ENCODE assay signal across 9 cellular contexts in genomic region chr1:158181577-158181922, GRCh38. TPM values are rescaled to one million over a fixed set of nuclear protein-coding genes. Genes with fewer than 3 reads are reported as not detected.
DNase-seq lines count a peak whose midpoint lies in the region; ATAC-seq and TF ChIP-seq lines count a peak whose summit lies in the region.
"Had no signal": no experiment of that assay in that cellular context is flagged by ENCODE, and none has a peak within 500 bp of the region (broad histone marks: within the 10 kb centered on the region; RNA-seq: fewer than 3 reads in every experiment).

No MANE protein-coding gene starts in this region.

- H3K27ac ChIP-seq in IMR-90 (ENCODE audit: insufficient read depth, low read length) (no peak overlapping the region), smooth muscle cell (ENCODE audit: low read depth) (no peak overlapping the region), body of pancreas (no peak overlapping the region)

- CTCF ChIA-PET in IMR-90 (lab: Yijun Ruan, JAX) (no interaction called here), Caco-2 (lab: Charles Lee) (no interaction called here)

- TF ChIP-seq RAD21 in IMR-90 (IDR thresholded peaks at IDR 0.05; ENCODE audit: low read length): no peak

- H4K8ac ChIP-seq in IMR-90 (ENCODE audit: low read depth in 2 of 2, low read length in 2 of 2): no peak overlapping the region

- H3K9me3 ChIP-seq in IMR-90 (ENCODE audit: control insufficient read depth, insufficient read depth, low read length): no peaks in the 10 kb centered on the region
- no peaks in the 10 kb centered on the region for H3K9me3 ChIP-seq in smooth muscle cell (replicated peaks; ENCODE audit: low read depth)
- H3K9me3 ChIP-seq in Caco-2: no peaks in the 10 kb centered on the region
- H3K9me3 ChIP-seq in body of pancreas: no peaks in the 10 kb centered on the region

- H3K36me3 ChIP-seq in IMR-90 (ENCODE audit: control insufficient read depth, insufficient read depth, low read length) (no peaks in the 10 kb centered on the region), smooth muscle cell (ENCODE audit: low read depth) (no peaks in the 10 kb centered on the region), Caco-2 (ENCODE audit: control insufficient read depth, insufficient read depth, low read length) (no peaks in the 10 kb centered on the region), body of pancreas (replicated peaks in 1 of 2; ENCODE audit: insufficient read depth in 1 of 2, low read depth in 2 of 2) (no peaks in the 10 kb centered on the region)

- H3K4me3 ChIP-seq in IMR-90 (ENCODE audit: insufficient read depth, low read depth, low read length) (peak overlapping the region; percentile 28), smooth muscle cell (peak overlapping the region; percentile 61), Caco-2 (ENCODE audit: low read depth, low read length) (no peak overlapping the region), body of pancreas (peak overlapping the region in 1 of 2 donors; percentile 30)

- no peak overlapping the region for H4K91ac ChIP-seq in IMR-90 (ENCODE audit: insufficient read depth, low read depth, low read length)

- no peak overlapping the region for H2AK9ac ChIP-seq in IMR-90 (replicated peaks; ENCODE audit: low read depth, low read length, poor library complexity)

- peaks cover 13% of the 10 kb centered on the region for H3K4me1 Mint-ChIP-seq in activated naive CD8-positive, alpha-beta T cell (ENCODE audit: low read depth)
- H3K4me1 Mint-ChIP-seq in immature natural killer cell (peaks cover 10 to 15% of the 10 kb centered on the region in 2 donors), Caco-2 (ENCODE audit: low read depth, unreplicated experiment) (no peaks in the 10 kb centered on the region)

- WGBS in IMR-90 (ENCODE audit: extremely low coverage in 2 of 2, insufficient read length in 1 of 2), 2 experiments: 29% methylated on average over 6 of the region's 13 CpGs; no CpG with 5 or more reads in 1 of the 2 experiments
- WGBS in smooth muscle cell (ENCODE audit: low lambda C conversion rate): 16% methylated on average over 13 of the region's 13 CpGs
- 10 to 12% methylated on average over 11 to 13 of the region's 13 CpGs for WGBS in body of pancreas, 2 donors

- in situ Hi-C loops in IMR-90 (cut with MboI; ENCODE audit: low sequenced_read_pairs): no loop called here

- H2BK120ac ChIP-seq in IMR-90 (ENCODE audit: low read depth, low read length): no peak overlapping the region

- H3K27ac Mint-ChIP-seq in activated naive CD8-positive, alpha-beta T cell: no peak overlapping the region
- H3K27ac Mint-ChIP-seq in immature natural killer cell: no peak overlapping the region
- no peak overlapping the region for H3K27ac Mint-ChIP-seq in Caco-2 (ENCODE audit: unreplicated experiment)

- no peak overlapping the region for H3K18ac ChIP-seq in IMR-90 (ENCODE audit: low read depth, low read length)

- TF ChIP-seq POLR2A in IMR-90 (IDR thresholded peaks at IDR 0.05; ENCODE audit: low read depth, low read length) (no peak), body of pancreas (IDR thresholded peaks at IDR 0.05) (no peak)

- no peak overlapping the region for H2BK15ac ChIP-seq in IMR-90 (ENCODE audit: low read depth, low read length)

- DNase-seq in IMR-90: no peak
- no peak for DNase-seq in immature natural killer cell
- DNase-seq in smooth muscle cell (lab: John Stamatoyannopoulos, UW; ENCODE audit: unreplicated experiment): no peak
- no peak for DNase-seq in stimulated activated CD4-positive, alpha-beta T cell treated with anti-CD3 and anti-CD28 coated beads, Interleukin-2, amount 100 ng/mL, for 48 hours
- DNase-seq in Caco-2: no peak
- DNase-seq in body of pancreas: no peak
- DNase-seq: NCI-H774 had no signal

- H3K9ac ChIP-seq in IMR-90 (ENCODE audit: low read depth, low read length) (no peak overlapping the region), smooth muscle cell (ENCODE audit: low read depth) (no peak overlapping the region)

- H3K27me3 ChIP-seq in IMR-90 (ENCODE audit: control insufficient read depth, insufficient read depth, low read length): peaks cover 63% of the 10 kb centered on the region
- peaks cover 57% of the 10 kb centered on the region for H3K27me3 ChIP-seq in smooth muscle cell (ENCODE audit: low read depth)
- no peaks in the 10 kb centered on the region for H3K27me3 ChIP-seq in Caco-2 (replicated peaks; ENCODE audit: control insufficient read depth, insufficient read depth, low read length)
- no peaks in the 10 kb centered on the region for H3K27me3 ChIP-seq in body of pancreas

- peak overlapping the region; percentile 78 for H3K4me3 Mint-ChIP-seq in activated naive CD8-positive, alpha-beta T cell
- peak overlapping the region in 3 of 5 donors; percentile 28 to 56 (median 52) for H3K4me3 Mint-ChIP-seq in immature natural killer cell
- H3K4me3 Mint-ChIP-seq in Caco-2 (ENCODE audit: unreplicated experiment): no peak overlapping the region

- no peaks in the 10 kb centered on the region for H3K79me2 ChIP-seq in smooth muscle cell (ENCODE audit: low read depth)

- peaks cover 3% of the 10 kb centered on the region; the same call in 1 of the 2 replicates for H3K9me1 ChIP-seq in IMR-90 (ENCODE audit: insufficient read depth, low read length)

- H3K4me1 ChIP-seq in IMR-90 (ENCODE audit: control insufficient read depth, insufficient read depth, low read length): peaks cover under 1% of the 10 kb centered on the region; the same call in 1 of the 2 replicates
- H3K4me1 ChIP-seq in smooth muscle cell (ENCODE audit: low read depth): peaks cover 5% of the 10 kb centered on the region
- H3K4me1 ChIP-seq in Caco-2: no peaks in the 10 kb centered on the region
- peaks cover 24% of the 10 kb centered on the region for H3K4me1 ChIP-seq in body of pancreas

- H3K79me1 ChIP-seq in IMR-90 (ENCODE audit: low read depth in 1 of 2, low read length in 2 of 2): no peaks in the 10 kb centered on the region

- dilution Hi-C loops in IMR-90 (cut with HindIII; ENCODE audit: low sequenced_read_pairs, unreplicated experiment): no loop called here

- H2AFZ ChIP-seq in IMR-90 (replicated peaks; ENCODE audit: low read length, poor library complexity) (no peak overlapping the region), smooth muscle cell (ENCODE audit: low read depth) (peak overlapping the region; percentile 31)

- no peak for ATAC-seq in IMR-90 (ENCODE audit: low read depth)
- no peak for ATAC-seq in body of pancreas
- ATAC-seq in HG02840 (IDR thresholded peaks at IDR 0.05; ENCODE audit: low FRiP score, unreplicated experiment): no peak

- H3K9me3 Mint-ChIP-seq in activated naive CD8-positive, alpha-beta T cell (ENCODE audit: low read depth): no peaks in the 10 kb centered on the region
- H3K9me3 Mint-ChIP-seq in immature natural killer cell (peaks cover 0 to 7% (median 0%) of the 10 kb centered on the region in 6 donors), Caco-2 (ENCODE audit: unreplicated experiment) (no peaks in the 10 kb centered on the region)

- intact Hi-C loops in IMR-90 (cut with micrococcal nuclease): no loop called here
- intact Hi-C loops in Caco-2 (cut with micrococcal nuclease; ENCODE audit: unreplicated experiment): no loop called here
- intact Hi-C loops in body of pancreas (cut with DNase I): no loop called here

- no peak overlapping the region for H3K56ac ChIP-seq in IMR-90 (ENCODE audit: extremely low read depth, insufficient read depth, low read length)

- H2AK5ac ChIP-seq in IMR-90 (ENCODE audit: low read depth, low read length): no peak overlapping the region

- no TSS peak for BruUV-seq in IMR-90 (replicated peaks; lab: Mats Ljungman, UMichigan)
- BruUV-seq in Caco-2 (replicated peaks; lab: Mats Ljungman, UMichigan): no TSS peak

- H3K4ac ChIP-seq in IMR-90 (ENCODE audit: low read depth, low read length): no peak overlapping the region

- POLR2A ChIA-PET in IMR-90 (lab: Charles Lee; ENCODE audit: unreplicated experiment) (no interaction called here), Caco-2 (lab: Charles Lee) (no interaction called here)

- no peak overlapping the region for H4K5ac ChIP-seq in IMR-90 (ENCODE audit: low read depth, low read length)

- peaks cover 40% of the 10 kb centered on the region for H3K27me3 Mint-ChIP-seq in activated naive CD8-positive, alpha-beta T cell
- H3K27me3 Mint-ChIP-seq in immature natural killer cell (ENCODE audit: low read depth in 3 of 3) (peaks cover 10 to 33% (median 24%) of the 10 kb centered on the region in 3 donors), Caco-2 (ENCODE audit: insufficient read depth, unreplicated experiment) (peaks cover 19% of the 10 kb centered on the region)

- H2BK20ac ChIP-seq in IMR-90 (ENCODE audit: low read depth, low read length): no peak overlapping the region

- no peak overlapping the region for H3K23ac ChIP-seq in IMR-90 (ENCODE audit: low read depth, low read length)

- H3K4me2 ChIP-seq in IMR-90 (ENCODE audit: low read depth, low read length) (peak overlapping the region; percentile 82), smooth muscle cell (peak overlapping the region; percentile 90)

- no peaks in the 10 kb centered on the region for H3F3A ChIP-seq in smooth muscle cell (ENCODE audit: low read depth)

- H4K20me1 ChIP-seq in IMR-90 (ENCODE audit: insufficient read depth, low read length) (no peaks in the 10 kb centered on the region), smooth muscle cell (ENCODE audit: low read depth) (no peaks in the 10 kb centered on the region)

- no peak overlapping the region for H2BK5ac ChIP-seq in IMR-90 (ENCODE audit: low read depth, low read length, poor library complexity, severe bottlenecking)

- H3K36me3 Mint-ChIP-seq in activated naive CD8-positive, alpha-beta T cell: no peaks in the 10 kb centered on the region
- H3K36me3 Mint-ChIP-seq in immature natural killer cell (peaks cover 0 to 3% (median 0%) of the 10 kb centered on the region in 3 donors), Caco-2 (ENCODE audit: insufficient read depth, unreplicated experiment) (no peaks in the 10 kb centered on the region)

- no peak overlapping the region for H3K14ac ChIP-seq in IMR-90 (replicated peaks; ENCODE audit: low read depth, low read length)

- TF ChIP-seq CTCF in IMR-90 (conservative IDR thresholded peaks at IDR 0.05; ENCODE audit: low read depth, low read length) (no peak), smooth muscle cell (IDR thresholded peaks at IDR 0.05; ENCODE audit: borderline replicate concordance, insufficient read depth, poor library complexity, severe bottlenecking) (no peak), Caco-2 (IDR thresholded peaks at IDR 0.05; ENCODE audit: insufficient read depth in 1 of 2, low read depth in 1 of 2, low read length in 1 of 2, severe bottlenecking in 1 of 2, unreplicated experiment in 1 of 2) (no peak), body of pancreas (IDR thresholded peaks at IDR 0.05) (no peak)

TF ChIP-seq in IMR-90, 13 proteins besides CTCF, POLR2A, EP300 and RAD21 (continues in another document):
- TF ChIP-seq MXI1 (IDR thresholded peaks at IDR 0.05; ENCODE audit: borderline replicate concordance, low read depth, low read length): no peak

RNA-seq across cellular contexts. Expression of gene CD1D, which starts 0.9 kb away (rescaled TPM):
- total RNA-seq in IMR-90 (2012; rRNA removed): not detected in 2 replicates
- not detected in 2 replicates for polyA plus RNA-seq in IMR-90 (2012; rRNA removed)
- polyA plus RNA-seq in IMR-90 (2012; cell fraction: cytosol; rRNA removed): not detected in 2 replicates
- not detected in 2 replicates for polyA plus RNA-seq in IMR-90 (2012; cell fraction: nucleus; rRNA removed; ENCODE audit: low replicate concordance)
- 1 to 10 TPM in 2 of 3 donors, not detected in 1; 2.9 to 8.7 TPM for polyA plus RNA-seq in immature natural killer cell
- 2.2 and 2.7 TPM in 2 replicates for total RNA-seq in smooth muscle cell
- 3.3 and 3.5 TPM in 2 replicates for polyA plus RNA-seq in smooth muscle cell
- total RNA-seq in Caco-2 (2022): not detected in 2 replicates
- 1 to 10 TPM in 1 of 2 donors, under 1 TPM in 1; 0.33 to 1.8 TPM for total RNA-seq in body of pancreas
